ENCODE assay signal across 1 cellular context in the genomic region with DNA sequence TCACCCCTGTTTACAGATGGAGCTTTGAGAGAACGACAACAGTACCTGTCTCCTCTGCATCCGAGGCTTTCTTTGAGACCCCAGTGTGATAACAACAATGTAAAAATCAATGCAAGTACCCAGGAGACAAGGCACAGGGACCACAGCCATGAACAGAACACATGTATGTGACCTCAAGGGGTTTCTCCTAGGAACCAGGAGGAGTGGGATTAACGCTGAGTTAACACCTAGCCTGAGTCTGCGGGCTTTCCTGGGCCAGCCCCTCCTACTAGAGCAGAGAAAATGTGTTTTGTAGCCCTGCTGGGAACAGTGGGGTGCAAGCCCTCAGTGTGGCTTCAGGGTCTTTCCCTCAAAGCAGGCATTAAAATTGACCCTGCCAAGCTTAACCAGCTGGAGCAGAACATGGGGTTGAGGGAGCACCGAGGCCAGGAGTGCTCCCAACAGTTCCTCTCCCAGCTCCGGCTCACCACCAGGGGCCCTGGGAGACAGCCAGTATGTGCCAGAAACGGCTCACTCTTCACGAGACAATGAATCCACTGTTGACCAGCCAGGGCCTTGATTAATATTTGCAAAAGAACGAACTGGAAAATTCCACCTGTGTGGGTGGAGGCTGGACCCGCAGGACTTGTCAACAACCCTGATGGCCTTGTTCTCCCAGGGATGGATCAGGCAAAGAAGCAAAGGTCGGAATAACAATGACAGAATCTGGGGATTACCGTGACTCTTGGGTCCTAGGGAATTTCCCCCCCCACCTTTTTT.
TF ChIP-seq lines count a peak whose summit lies in the region.

No MANE protein-coding gene starts in this region.

TF ChIP-seq in HepG2, 621 proteins besides CTCF, POLR2A, EP300 and RAD21 (continued from another document and continues in another):
- TF ChIP-seq ATF5 (CRISPR knock-in tag; IDR thresholded peaks at IDR 0.05; ENCODE audit: low read depth) (no peak), YY1 (IDR thresholded peaks at IDR 0.05; ENCODE audit: insufficient read depth, insufficient replicate concordance, low read depth, low read length) (peak; percentile 52), NAIF1 (CRISPR knock-in tag; IDR thresholded peaks at IDR 0.05; ENCODE audit: borderline replicate concordance) (no peak), ZNF660 (CRISPR knock-in tag; IDR thresholded peaks at IDR 0.05; ENCODE audit: borderline replicate concordance, low read depth) (no peak), ZNF749 (CRISPR knock-in tag; IDR thresholded peaks at IDR 0.05; ENCODE audit: borderline replicate concordance) (0 out of 2 replicates have a peak, but pooled peaks have one; percentile 16), ZSCAN5A (CRISPR knock-in tag; IDR thresholded peaks at IDR 0.05; ENCODE audit: borderline replicate concordance) (peak; percentile 43; the same call in 1 of the 2 replicates), TMF1 (CRISPR knock-in tag; IDR thresholded peaks at IDR 0.05; ENCODE audit: low read depth) (no peak; the same call in 1 of the 2 replicates), ZNF652 (CRISPR knock-in tag; IDR thresholded peaks at IDR 0.05; ENCODE audit: borderline replicate concordance, low read depth) (peak; percentile 38; the same call in 1 of the 2 replicates), ZNF773 (CRISPR knock-in tag; IDR thresholded peaks at IDR 0.05; ENCODE audit: borderline replicate concordance) (no peak), NRL (CRISPR knock-in tag; IDR thresholded peaks at IDR 0.05; ENCODE audit: borderline replicate concordance) (no peak), FOXC1 (CRISPR knock-in tag; IDR thresholded peaks at IDR 0.05; ENCODE audit: borderline replicate concordance) (no peak; the same call in 1 of the 2 replicates), ZXDC (CRISPR knock-in tag; IDR thresholded peaks at IDR 0.05) (peak; percentile 27; the same call in 1 of the 2 replicates), ZNF850 (CRISPR knock-in tag; conservative IDR thresholded peaks at IDR 0.05) (no peak), ZSCAN31 (CRISPR knock-in tag; IDR thresholded peaks at IDR 0.05; ENCODE audit: low read depth) (no peak; the same call in 1 of the 2 replicates), ZNF615 (CRISPR knock-in tag; IDR thresholded peaks at IDR 0.05; ENCODE audit: borderline replicate concordance) (no peak), ZNF335 (CRISPR knock-in tag; IDR thresholded peaks at IDR 0.05) (0 out of 2 replicates have a peak, but pooled peaks have one; percentile 14), USF2 (IDR thresholded peaks at IDR 0.05; ENCODE audit: low read depth, low read length) (no peak), USF2 (CRISPR knock-in tag; IDR thresholded peaks at IDR 0.05; ENCODE audit: borderline replicate concordance) (no peak), SMC3 (IDR thresholded peaks at IDR 0.05; ENCODE audit: low read length) (peak; percentile 39), ZMYM2 (CRISPR knock-in tag; IDR thresholded peaks at IDR 0.05) (peak; percentile 94), ZBTB42 (CRISPR knock-in tag; IDR thresholded peaks at IDR 0.05) (no peak), ZNF180 (CRISPR knock-in tag; IDR thresholded peaks at IDR 0.05; ENCODE audit: borderline replicate concordance, low read depth) (0 out of 2 replicates have a peak, but pooled peaks have one; percentile 29), ARNTL (CRISPR knock-in tag; IDR thresholded peaks at IDR 0.05) (peak; percentile 55; the same call in 1 of the 2 replicates), ZKSCAN1 (IDR thresholded peaks at IDR 0.05; ENCODE audit: low read length) (no peak), MEIS2 (CRISPR knock-in tag; IDR thresholded peaks at IDR 0.05) (peak; percentile 86), CCDC6 (CRISPR knock-in tag; IDR thresholded peaks at IDR 0.05) (peak; percentile 30; the same call in 1 of the 2 replicates), GATAD2A (CRISPR knock-in tag; IDR thresholded peaks at IDR 0.05) (peak; percentile 88), ZNF350 (CRISPR knock-in tag; IDR thresholded peaks at IDR 0.05; ENCODE audit: borderline replicate concordance, low read depth) (peak; percentile 52; the same call in 1 of the 2 replicates), ZNF562 (CRISPR knock-in tag; IDR thresholded peaks at IDR 0.05; ENCODE audit: borderline replicate concordance) (no peak), KAT8 (CRISPR knock-in tag; IDR thresholded peaks at IDR 0.05) (0 out of 2 replicates have a peak, but pooled peaks have one; percentile 16), ZEB1 (IDR thresholded peaks at IDR 0.05; ENCODE audit: insufficient replicate concordance, low read depth) (no peak), SMARCE1 (IDR thresholded peaks at IDR 0.05; ENCODE audit: borderline replicate concordance) (no peak), MED8 (CRISPR knock-in tag; IDR thresholded peaks at IDR 0.05; ENCODE audit: insufficient replicate concordance) (peak; percentile 70), ZNF644 (CRISPR knock-in tag; IDR thresholded peaks at IDR 0.05; ENCODE audit: low read depth) (no peak), ZNF841 (CRISPR knock-in tag; IDR thresholded peaks at IDR 0.05; ENCODE audit: borderline replicate concordance) (no peak)
- TF ChIP-seq, protein P1, sequence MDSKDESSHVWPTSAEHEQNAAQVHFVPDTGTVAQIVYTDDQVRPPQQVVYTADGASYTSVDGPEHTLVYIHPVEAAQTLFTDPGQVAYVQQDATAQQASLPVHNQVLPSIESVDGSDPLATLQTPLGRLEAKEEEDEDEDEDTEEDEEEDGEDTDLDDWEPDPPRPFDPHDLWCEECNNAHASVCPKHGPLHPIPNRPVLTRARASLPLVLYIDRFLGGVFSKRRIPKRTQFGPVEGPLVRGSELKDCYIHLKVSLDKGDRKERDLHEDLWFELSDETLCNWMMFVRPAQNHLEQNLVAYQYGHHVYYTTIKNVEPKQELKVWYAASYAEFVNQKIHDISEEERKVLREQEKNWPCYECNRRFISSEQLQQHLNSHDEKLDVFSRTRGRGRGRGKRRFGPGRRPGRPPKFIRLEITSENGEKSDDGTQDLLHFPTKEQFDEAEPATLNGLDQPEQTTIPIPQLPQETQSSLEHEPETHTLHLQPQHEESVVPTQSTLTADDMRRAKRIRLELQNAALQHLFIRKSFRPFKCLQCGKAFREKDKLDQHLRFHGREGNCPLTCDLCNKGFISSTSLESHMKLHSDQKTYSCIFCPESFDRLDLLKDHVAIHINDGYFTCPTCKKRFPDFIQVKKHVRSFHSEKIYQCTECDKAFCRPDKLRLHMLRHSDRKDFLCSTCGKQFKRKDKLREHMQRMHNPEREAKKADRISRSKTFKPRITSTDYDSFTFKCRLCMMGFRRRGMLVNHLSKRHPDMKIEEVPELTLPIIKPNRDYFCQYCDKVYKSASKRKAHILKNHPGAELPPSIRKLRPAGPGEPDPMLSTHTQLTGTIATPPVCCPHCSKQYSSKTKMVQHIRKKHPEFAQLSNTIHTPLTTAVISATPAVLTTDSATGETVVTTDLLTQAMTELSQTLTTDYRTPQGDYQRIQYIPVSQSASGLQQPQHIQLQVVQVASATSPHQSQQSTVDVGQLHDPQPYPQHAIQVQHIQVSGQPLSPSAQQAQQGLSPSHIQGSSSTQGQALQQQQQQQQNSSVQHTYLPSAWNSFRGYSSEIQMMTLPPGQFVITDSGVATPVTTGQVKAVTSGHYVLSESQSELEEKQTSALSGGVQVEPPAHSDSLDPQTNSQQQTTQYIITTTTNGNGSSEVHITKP (CRISPR knock-in tag; IDR thresholded peaks at IDR 0.05; ENCODE audit: low read depth), result peak; percentile 86
- TF ChIP-seq, protein P2, sequence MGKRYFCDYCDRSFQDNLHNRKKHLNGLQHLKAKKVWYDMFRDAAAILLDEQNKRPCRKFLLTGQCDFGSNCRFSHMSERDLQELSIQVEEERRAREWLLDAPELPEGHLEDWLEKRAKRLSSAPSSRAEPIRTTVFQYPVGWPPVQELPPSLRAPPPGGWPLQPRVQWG (CRISPR knock-in tag; IDR thresholded peaks at IDR 0.05; ENCODE audit: borderline replicate concordance, low read depth), result no peak
- TF ChIP-seq, protein P3, sequence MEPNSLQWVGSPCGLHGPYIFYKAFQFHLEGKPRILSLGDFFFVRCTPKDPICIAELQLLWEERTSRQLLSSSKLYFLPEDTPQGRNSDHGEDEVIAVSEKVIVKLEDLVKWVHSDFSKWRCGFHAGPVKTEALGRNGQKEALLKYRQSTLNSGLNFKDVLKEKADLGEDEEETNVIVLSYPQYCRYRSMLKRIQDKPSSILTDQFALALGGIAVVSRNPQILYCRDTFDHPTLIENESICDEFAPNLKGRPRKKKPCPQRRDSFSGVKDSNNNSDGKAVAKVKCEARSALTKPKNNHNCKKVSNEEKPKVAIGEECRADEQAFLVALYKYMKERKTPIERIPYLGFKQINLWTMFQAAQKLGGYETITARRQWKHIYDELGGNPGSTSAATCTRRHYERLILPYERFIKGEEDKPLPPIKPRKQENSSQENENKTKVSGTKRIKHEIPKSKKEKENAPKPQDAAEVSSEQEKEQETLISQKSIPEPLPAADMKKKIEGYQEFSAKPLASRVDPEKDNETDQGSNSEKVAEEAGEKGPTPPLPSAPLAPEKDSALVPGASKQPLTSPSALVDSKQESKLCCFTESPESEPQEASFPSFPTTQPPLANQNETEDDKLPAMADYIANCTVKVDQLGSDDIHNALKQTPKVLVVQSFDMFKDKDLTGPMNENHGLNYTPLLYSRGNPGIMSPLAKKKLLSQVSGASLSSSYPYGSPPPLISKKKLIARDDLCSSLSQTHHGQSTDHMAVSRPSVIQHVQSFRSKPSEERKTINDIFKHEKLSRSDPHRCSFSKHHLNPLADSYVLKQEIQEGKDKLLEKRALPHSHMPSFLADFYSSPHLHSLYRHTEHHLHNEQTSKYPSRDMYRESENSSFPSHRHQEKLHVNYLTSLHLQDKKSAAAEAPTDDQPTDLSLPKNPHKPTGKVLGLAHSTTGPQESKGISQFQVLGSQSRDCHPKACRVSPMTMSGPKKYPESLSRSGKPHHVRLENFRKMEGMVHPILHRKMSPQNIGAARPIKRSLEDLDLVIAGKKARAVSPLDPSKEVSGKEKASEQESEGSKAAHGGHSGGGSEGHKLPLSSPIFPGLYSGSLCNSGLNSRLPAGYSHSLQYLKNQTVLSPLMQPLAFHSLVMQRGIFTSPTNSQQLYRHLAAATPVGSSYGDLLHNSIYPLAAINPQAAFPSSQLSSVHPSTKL (CRISPR knock-in tag; IDR thresholded peaks at IDR 0.05), result peak; percentile 75
- TF ChIP-seq, protein P4, sequence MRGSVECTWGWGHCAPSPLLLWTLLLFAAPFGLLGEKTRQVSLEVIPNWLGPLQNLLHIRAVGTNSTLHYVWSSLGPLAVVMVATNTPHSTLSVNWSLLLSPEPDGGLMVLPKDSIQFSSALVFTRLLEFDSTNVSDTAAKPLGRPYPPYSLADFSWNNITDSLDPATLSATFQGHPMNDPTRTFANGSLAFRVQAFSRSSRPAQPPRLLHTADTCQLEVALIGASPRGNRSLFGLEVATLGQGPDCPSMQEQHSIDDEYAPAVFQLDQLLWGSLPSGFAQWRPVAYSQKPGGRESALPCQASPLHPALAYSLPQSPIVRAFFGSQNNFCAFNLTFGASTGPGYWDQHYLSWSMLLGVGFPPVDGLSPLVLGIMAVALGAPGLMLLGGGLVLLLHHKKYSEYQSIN (CRISPR knock-in tag; IDR thresholded peaks at IDR 0.05; ENCODE audit: borderline replicate concordance), result no peak
